In the genomic region with DNA sequence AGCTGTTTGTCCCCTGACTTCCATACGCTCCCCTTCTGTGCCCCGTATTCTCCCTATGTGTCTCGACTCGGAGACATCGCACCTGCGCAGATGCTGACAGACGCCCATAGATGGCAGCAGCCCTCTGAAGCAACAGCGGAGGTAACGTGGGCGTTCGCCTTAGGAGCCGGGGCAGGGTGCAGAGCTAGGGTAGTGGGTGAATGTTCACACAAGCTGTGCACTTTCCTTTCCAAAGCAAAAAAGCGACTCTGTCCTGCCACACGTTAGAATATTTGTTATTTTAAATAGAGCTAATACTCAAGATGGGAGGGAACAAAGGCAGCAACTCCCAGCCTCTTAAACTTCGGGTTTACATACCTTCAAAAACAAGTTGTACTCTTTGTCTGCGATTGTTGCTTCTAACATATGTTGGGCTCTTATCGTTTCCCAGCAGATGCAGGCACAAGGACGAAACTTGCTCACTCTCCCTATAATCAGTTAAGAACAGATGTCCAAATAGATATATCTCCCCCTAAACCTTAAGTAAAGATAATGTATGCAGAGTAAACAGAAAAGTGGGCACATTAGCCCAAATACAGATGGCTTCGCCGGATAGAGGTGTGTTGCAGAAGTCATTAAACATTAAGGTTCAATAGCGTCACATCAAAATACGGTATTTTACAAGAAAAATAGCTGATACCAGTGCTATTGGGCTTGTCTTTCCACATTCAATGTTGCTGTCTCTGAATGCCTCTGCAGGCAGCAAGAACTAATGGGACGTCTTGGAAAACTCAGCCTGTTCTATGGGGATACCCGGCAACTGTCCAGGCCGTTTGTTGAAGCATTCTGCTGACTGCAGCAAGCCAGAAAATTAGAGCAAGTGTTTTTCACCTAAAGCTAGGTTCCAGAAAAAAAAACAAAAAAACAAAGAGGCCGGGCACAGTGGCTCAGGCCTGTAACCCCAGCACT, we compare ENCODE assay signal across 8 cellular contexts.
DNase-seq lines count a peak whose midpoint lies in the region; ATAC-seq and TF ChIP-seq lines count a peak whose summit lies in the region.

No MANE protein-coding gene starts in this region.

- no peaks in the 10 kb centered on the region for H3K9me3 Mint-ChIP-seq in CD8-positive, alpha-beta T cell

- peaks cover 8% of the 10 kb centered on the region for H3K4me1 ChIP-seq in CD8-positive, alpha-beta T cell (ENCODE audit: insufficient read depth, low read length)
- H3K4me1 ChIP-seq in cardiac muscle cell (ENCODE audit: low read depth) (no peaks in the 10 kb centered on the region), psoas muscle (no peaks in the 10 kb centered on the region), vagina (no peaks in the 10 kb centered on the region)

- CTCF ChIA-PET in CD8-positive, alpha-beta T cell (lab: Charles Lee), result interaction anchor here (0.5 to 10.2 kb wide), 55 partner anchors 7 to 1565 kb away, joined by 3 to 136 read pairs (median 4); a partner anchor contains a TSS

- peaks cover 6% of the 10 kb centered on the region for H3K27me3 Mint-ChIP-seq in CD8-positive, alpha-beta T cell (ENCODE audit: low read depth)

- ATAC-seq in CD8-positive, alpha-beta T cell, result peak; percentile 99
- ATAC-seq in GM19397 (IDR thresholded peaks at IDR 0.05; ENCODE audit: unreplicated experiment) (peak; percentile 99), HG03460 (IDR thresholded peaks at IDR 0.05; ENCODE audit: unreplicated experiment) (peak; percentile 94), psoas muscle (peak; percentile 74 to 92 (median 90))

- H3K27ac Mint-ChIP-seq in CD8-positive, alpha-beta T cell, result no peak overlapping the region

- no peaks in the 10 kb centered on the region for H3K9me3 ChIP-seq in CD8-positive, alpha-beta T cell (ENCODE audit: low read length)
- no peaks in the 10 kb centered on the region for H3K9me3 ChIP-seq in cardiac muscle cell (ENCODE audit: low read depth)
- no peaks in the 10 kb centered on the region for H3K9me3 ChIP-seq in psoas muscle
- H3K9me3 ChIP-seq in vagina, result no peaks in the 10 kb centered on the region

- no peaks in the 10 kb centered on the region for H3K36me3 ChIP-seq in CD8-positive, alpha-beta T cell (ENCODE audit: insufficient read depth, low read length)
- no peaks in the 10 kb centered on the region for H3K36me3 ChIP-seq in cardiac muscle cell
- H3K36me3 ChIP-seq in psoas muscle (ENCODE audit: insufficient read depth in 1 of 2, low read depth in 1 of 2), result no peaks in the 10 kb centered on the region
- no peaks in the 10 kb centered on the region for H3K36me3 ChIP-seq in vagina

- 28 to 35% (median 31%) methylated on average over 26 of the region's 26 CpGs for WGBS in psoas muscle, 3 donors

- H3K27me3 ChIP-seq in CD8-positive, alpha-beta T cell (ENCODE audit: insufficient read depth, low read length), result no peaks in the 10 kb centered on the region
- H3K27me3 ChIP-seq in cardiac muscle cell (peaks cover 3% of the 10 kb centered on the region), psoas muscle (ENCODE audit: insufficient read depth in 3 of 3, low read length in 2 of 3) (no peaks in the 10 kb centered on the region), vagina (no peaks in the 10 kb centered on the region)

- H3K4me3 Mint-ChIP-seq in CD8-positive, alpha-beta T cell, result no peak overlapping the region

- H3K27ac ChIP-seq in CD8-positive, alpha-beta T cell (ENCODE audit: low read depth, low read length), result no peak overlapping the region
- no peak overlapping the region for H3K27ac ChIP-seq in cardiac muscle cell
- no peak overlapping the region for H3K27ac ChIP-seq in psoas muscle
- H3K27ac ChIP-seq in vagina, result no peak overlapping the region

- no peak for TF ChIP-seq POLR2A in vagina (IDR thresholded peaks at IDR 0.05)

- H3K4me1 Mint-ChIP-seq in CD8-positive, alpha-beta T cell (ENCODE audit: low read depth), result peaks cover 20% of the 10 kb centered on the region

- TF ChIP-seq CTCF in CD8-positive, alpha-beta T cell (IDR thresholded peaks at IDR 0.05), result peak; percentile 84
- TF ChIP-seq CTCF in cardiac muscle cell (IDR thresholded peaks at IDR 0.05; ENCODE audit: low read depth, low read length) (peak; percentile 64), psoas muscle (IDR thresholded peaks at IDR 0.05) (peak; percentile 62), vagina (IDR thresholded peaks at IDR 0.05) (peak; percentile 21 to 59 (median 22))

- intact Hi-C loops in CD8-positive, alpha-beta T cell (cut with DNase I, micrococcal nuclease), result loop anchor here (1.0 to 10.0 kb wide), 9 partner anchors 30 to 767 kb away; no protein-coding TSS in a partner anchor
- intact Hi-C loops in psoas muscle (cut with DNase I) (loop anchor here in 1 of 2 donors (5.0 kb wide), 1 partner anchor 497 kb away; no protein-coding TSS in a partner anchor), vagina (cut with DNase I) (no loop called here)

- no peak overlapping the region for H3K4me3 ChIP-seq in CD8-positive, alpha-beta T cell (ENCODE audit: low read depth, low read length)
- H3K4me3 ChIP-seq in cardiac muscle cell (no peak overlapping the region), psoas muscle (no peak overlapping the region), vagina (peak overlapping the region in 1 of 2 donors; percentile 15)

- H3K36me3 Mint-ChIP-seq in CD8-positive, alpha-beta T cell, result no peaks in the 10 kb centered on the region

- POLR2A ChIA-PET in CD8-positive, alpha-beta T cell (lab: Charles Lee), result interaction anchor here (1.1 to 1.9 kb wide), 2 partner anchors 86 to 491 kb away, joined by 3 to 5 read pairs; no protein-coding TSS in a partner anchor

- in situ Hi-C loops in SK-MEL-5 (cut with HindIII; ENCODE audit: low pct_unique_long_range_greater_than_20kb, low sequenced_read_pairs), result no loop called here

- DNase-seq in CD8-positive, alpha-beta T cell, result peak; percentile 50 to 85 (median 76)
- DNase-seq in SK-MEL-5 (ENCODE audit: low read depth, low spot score) (peak; percentile 68), cardiac muscle cell (ENCODE audit: low read depth in 1 of 2, low spot score in 1 of 2) (peak; percentile 53 to 83), psoas muscle (peak; percentile 61 to 79), vagina (ENCODE audit: extremely low spot score in 2 of 2) (no peak)
- DNase-seq in activated naive CD4-positive, alpha-beta T cell (lab: John Stamatoyannopoulos, UW), result peak; percentile 33 to 67 (median 44)

Comparison
In these comparisons a context has a peak if more than half of its experiments do, and no peak if none do; other contexts are left out.
1. DNase-seq: peak in CD8-positive, alpha-beta T cell (7 of 7), SK-MEL-5 (single experiment), activated naive CD4-positive, alpha-beta T cell (4 of 4), cardiac muscle cell (2 of 2) and psoas muscle (2 of 2); none in vagina (0 of 2).
2. CTCF ChIP-seq: peak in every context shown above with its lines; median percentile 84 in CD8-positive, alpha-beta T cell; 64 in cardiac muscle cell; 62 in psoas muscle; 22 in vagina.
3. Peak in every context shown above with its lines, with median percentiles within 50 percentile points of each other: ATAC-seq.